In genomic region chr10:48701139-48701901, GRCh38 we compare ENCODE assay signal across 23 cellular contexts. TPM values are rescaled to one million over a fixed set of nuclear protein-coding genes. Genes with fewer than 3 reads are reported as not detected.
A peak's percentile ranks its signal among the peaks of the same experiment; 100 is the strongest.
DNase-seq lines count a peak whose midpoint lies in the region; ATAC-seq, FAIRE-seq and TF ChIP-seq lines count a peak whose summit lies in the region.
"Had no signal": no experiment of that assay in that cellular context is flagged by ENCODE, and none has a peak within 500 bp of the region (broad histone marks: within the 10 kb centered on the region; RNA-seq: fewer than 3 reads in every experiment).

No MANE protein-coding gene starts in this region.

- H3K9me3 Mint-ChIP-seq in CD14-positive monocyte: peaks cover 0 to 2% (median 0%) of the 10 kb centered on the region in 7 donors
- no peaks in the 10 kb centered on the region for H3K9me3 Mint-ChIP-seq in stimulated activated naive CD8-positive, alpha-beta T cell treated with anti-CD3 and anti-CD28 coated beads, Interleukin-15, amount 100 ng/mL, for 72 hours
- H3K9me3 Mint-ChIP-seq: activated naive CD8-positive, alpha-beta T cell treated with anti-CD3 and anti-CD28 coated beads, Interleukin-2, amount 50 U/mL, for 24 hours; activated T-helper 17 cell treated with anti-CD3 and anti-CD28 coated beads, Interleukin-2, amount 50 U/mL, for 72 hours; CD4-positive, alpha-beta T cell; GM23338; natural killer cell; stimulated activated effector memory CD8-positive, alpha-beta T cell treated with anti-CD3 and anti-CD28 coated beads, Interleukin-12 subunit alpha, Interleukin-12 subunit beta, amount 100 ng/mL, for 72 hours; T-helper 1 cell treated with Interleukin-12 subunit alpha and Interleukin-12 subunit beta and Interleukin-4 antibody, amounts not matched to agents 30 μg/mL and 1 μg/mL, for 36 hours had no signal

- H3K36me3 Mint-ChIP-seq in CD14-positive monocyte: peaks cover 34 to 47% of the 10 kb centered on the region in 2 donors
- H3K36me3 Mint-ChIP-seq: natural killer cell; stimulated activated effector memory CD8-positive, alpha-beta T cell treated with anti-CD3 and anti-CD28 coated beads, Interleukin-12 subunit alpha, Interleukin-12 subunit beta, amount 100 ng/mL, for 72 hours had no signal

- no peak overlapping the region for H3K56ac ChIP-seq in mesendoderm (ENCODE audit: low read length)

- no peak for TF ChIP-seq CTCF in CD14-positive monocyte (IDR thresholded peaks at IDR 0.05)
- TF ChIP-seq CTCF in OCI-LY7 (conservative IDR thresholded peaks at IDR 0.05; ENCODE audit: low read length): peak; percentile 77

- H4K5ac ChIP-seq in mesendoderm (ENCODE audit: low read length): no peak overlapping the region

- H3K4me2 ChIP-seq in OCI-LY7 (ENCODE audit: low read length): 0 out of 2 replicates have a peak overlapping the region, but pooled peaks have one; percentile 10
- no peak overlapping the region for H3K4me2 ChIP-seq in mesendoderm (ENCODE audit: low read length)
- H3K4me2 ChIP-seq: GM23338, smooth muscle cell had no signal

- CTCF ChIA-PET in OCI-LY7 (lab: Charles Lee; ENCODE audit: unreplicated experiment): interaction anchor here (2.2 kb wide), 1 partner anchor 41 kb away, joined by 6 read pairs; no protein-coding TSS in a partner anchor

- no peaks in the 10 kb centered on the region for H3K9me2 ChIP-seq in OCI-LY7 (ENCODE audit: insufficient read depth, low read length)

- H2BK5ac ChIP-seq in mesendoderm (ENCODE audit: low read length): no peak overlapping the region

- peak overlapping the region in 5 of 7 donors; percentile 32 to 77 (median 44) for H3K27ac Mint-ChIP-seq in CD14-positive monocyte
- H3K27ac Mint-ChIP-seq in stimulated activated naive CD8-positive, alpha-beta T cell treated with anti-CD3 and anti-CD28 coated beads, Interleukin-15, amount 100 ng/mL, for 72 hours: peak overlapping the region in 1 of 2 donors; percentile 25
- H3K27ac Mint-ChIP-seq: activated naive CD8-positive, alpha-beta T cell treated with anti-CD3 and anti-CD28 coated beads, Interleukin-2, amount 50 U/mL, for 24 hours; activated T-helper 17 cell treated with anti-CD3 and anti-CD28 coated beads, Interleukin-2, amount 50 U/mL, for 72 hours; CD4-positive, alpha-beta T cell; GM23338; natural killer cell; stimulated activated effector memory CD8-positive, alpha-beta T cell treated with anti-CD3 and anti-CD28 coated beads, Interleukin-12 subunit alpha, Interleukin-12 subunit beta, amount 100 ng/mL, for 72 hours; T-helper 1 cell treated with Interleukin-12 subunit alpha and Interleukin-12 subunit beta and Interleukin-4 antibody, amounts not matched to agents 30 μg/mL and 1 μg/mL, for 36 hours had no signal

- H2AFZ ChIP-seq in OCI-LY7 (ENCODE audit: low read length): no peak overlapping the region
- H2AFZ ChIP-seq: GM23338 had no signal

- peaks cover 50% of the 10 kb centered on the region for H3K4me1 Mint-ChIP-seq in CD14-positive monocyte
- no peaks in the 10 kb centered on the region for H3K4me1 Mint-ChIP-seq in stimulated activated naive CD8-positive, alpha-beta T cell treated with anti-CD3 and anti-CD28 coated beads, Interleukin-15, amount 100 ng/mL, for 72 hours
- H3K4me1 Mint-ChIP-seq: activated naive CD8-positive, alpha-beta T cell treated with anti-CD3 and anti-CD28 coated beads, Interleukin-2, amount 50 U/mL, for 24 hours; activated T-helper 17 cell treated with anti-CD3 and anti-CD28 coated beads, Interleukin-2, amount 50 U/mL, for 72 hours; natural killer cell; stimulated activated effector memory CD8-positive, alpha-beta T cell treated with anti-CD3 and anti-CD28 coated beads, Interleukin-12 subunit alpha, Interleukin-12 subunit beta, amount 100 ng/mL, for 72 hours had no signal

- H3K18ac ChIP-seq in mesendoderm (ENCODE audit: low read length): no peak overlapping the region

- H3K79me1 ChIP-seq in mesendoderm (ENCODE audit: low read length): no peaks in the 10 kb centered on the region

- POLR2A ChIA-PET in OCI-LY7 (lab: Charles Lee): interaction anchor here (0.8 to 1.5 kb wide), 4 partner anchors 8 to 29 kb away, joined by 3 read pairs; partner anchors contain the start of gene WDFY4

- H2BK15ac ChIP-seq in mesendoderm (replicated peaks; ENCODE audit: low read depth): no peak overlapping the region

- H3K23ac ChIP-seq in mesendoderm (ENCODE audit: low read length): no peak overlapping the region

- H3K4me1 ChIP-seq in OCI-LY7 (ENCODE audit: insufficient read depth, low read length, poor library complexity, severe bottlenecking) (peaks cover 38% of the 10 kb centered on the region), mesendoderm (ENCODE audit: control insufficient read depth, low read depth, low read length) (no peaks in the 10 kb centered on the region)
- H3K4me1 ChIP-seq: esophagus muscularis mucosa, upper lobe of left lung had no signal

- H3K79me2 ChIP-seq in OCI-LY7 (ENCODE audit: insufficient read depth, low read depth, low read length) (peaks cover 48% of the 10 kb centered on the region; the same call in 1 of the 2 replicates), mesendoderm (ENCODE audit: control insufficient read depth, insufficient read depth, low read length) (no peaks in the 10 kb centered on the region)

- peak; percentile 75 for FAIRE-seq in GM18507 (lab: Jason Lieb, UNC)
- FAIRE-seq: bronchial epithelial cell had no signal

- peaks cover 0 to 2% (median 1%) of the 10 kb centered on the region in 3 donors for H3K27me3 Mint-ChIP-seq in CD14-positive monocyte (ENCODE audit: low read depth in 3 of 3)
- peaks cover 20% of the 10 kb centered on the region for H3K27me3 Mint-ChIP-seq in stimulated activated naive CD8-positive, alpha-beta T cell treated with anti-CD3 and anti-CD28 coated beads, Interleukin-15, amount 100 ng/mL, for 72 hours
- H3K27me3 Mint-ChIP-seq: activated naive CD8-positive, alpha-beta T cell treated with anti-CD3 and anti-CD28 coated beads, Interleukin-2, amount 50 U/mL, for 24 hours; CD4-positive, alpha-beta T cell had no signal

- no peak overlapping the region for H3K4me3 Mint-ChIP-seq in CD14-positive monocyte
- H3K4me3 Mint-ChIP-seq in stimulated activated naive CD8-positive, alpha-beta T cell treated with anti-CD3 and anti-CD28 coated beads, Interleukin-15, amount 100 ng/mL, for 72 hours: no peak overlapping the region
- H3K4me3 Mint-ChIP-seq: activated naive CD8-positive, alpha-beta T cell treated with anti-CD3 and anti-CD28 coated beads, Interleukin-2, amount 50 U/mL, for 24 hours; activated T-helper 17 cell treated with anti-CD3 and anti-CD28 coated beads, Interleukin-2, amount 50 U/mL, for 72 hours; CD4-positive, alpha-beta T cell; GM23338; natural killer cell; stimulated activated effector memory CD8-positive, alpha-beta T cell treated with anti-CD3 and anti-CD28 coated beads, Interleukin-12 subunit alpha, Interleukin-12 subunit beta, amount 100 ng/mL, for 72 hours; T-helper 1 cell treated with Interleukin-12 subunit alpha and Interleukin-12 subunit beta and Interleukin-4 antibody, amounts not matched to agents 30 μg/mL and 1 μg/mL, for 36 hours had no signal

- intact Hi-C loops in CD14-positive monocyte (cut with micrococcal nuclease): no loop called here
- intact Hi-C loops in OCI-LY7 (cut with micrococcal nuclease; ENCODE audit: unreplicated experiment): loop anchor here (1.0 kb wide), 1 partner anchor 42 kb away; no protein-coding TSS in a partner anchor

- WGBS in mesendoderm (ENCODE audit: extremely low coverage, insufficient coverage, low lambda C conversion rate): no CpG with 5 or more reads among the region's 8 CpGs

- H3K4me3 ChIP-seq in OCI-LY7 (ENCODE audit: low read depth, low read length, poor library complexity, severe bottlenecking): no peak overlapping the region
- no peak overlapping the region for H3K4me3 ChIP-seq in mesendoderm (ENCODE audit: low read length)
- H3K4me3 ChIP-seq: esophagus muscularis mucosa, GM23338, smooth muscle cell, upper lobe of left lung had no signal

- no TSS peak for BruUV-seq in OCI-LY7 (replicated peaks; lab: Mats Ljungman, UMichigan)

- no peak overlapping the region for H3K9ac ChIP-seq in mesendoderm (ENCODE audit: low read length)

- DNase-seq in CD14-positive monocyte (ENCODE audit: low spot score): no peak
- no peak for DNase-seq in GM18507 (ENCODE audit: extremely low spot score, insufficient read length, low read depth)
- peak; percentile 32 for DNase-seq in OCI-LY7 (ENCODE audit: low spot score)
- peak; percentile 7 for DNase-seq in mesendoderm
- no peak for DNase-seq in stimulated activated naive CD8-positive, alpha-beta T cell treated with anti-CD3 and anti-CD28 coated beads, Interleukin-15, amount 100 ng/mL, for 72 hours
- DNase-seq in NCI-H1694 treated with DMSO at 0.1 percent for 48 hours (lab: John Stamatoyannopoulos, UW): no peak
- DNase-seq: activated naive CD8-positive, alpha-beta T cell treated with anti-CD3 and anti-CD28 coated beads, Interleukin-2, amount 50 U/mL, for 24 hours; CD4-positive, alpha-beta T cell; natural killer cell; NCI-H1694; upper lobe of left lung had no signal

- H3K27ac ChIP-seq in OCI-LY7 (ENCODE audit: low read depth, low read length, poor library complexity, severe bottlenecking) (no peak overlapping the region), mesendoderm (ENCODE audit: low read depth, low read length) (no peak overlapping the region)
- H3K27ac ChIP-seq: esophagus muscularis mucosa, upper lobe of left lung had no signal

- H3K36me3 ChIP-seq in OCI-LY7 (ENCODE audit: insufficient read depth, low read length): peaks cover 79% of the 10 kb centered on the region
- H3K36me3 ChIP-seq in mesendoderm (ENCODE audit: control insufficient read depth, insufficient read depth, low read length): no peaks in the 10 kb centered on the region
- H3K36me3 ChIP-seq: esophagus muscularis mucosa, upper lobe of left lung had no signal

- H2BK120ac ChIP-seq in mesendoderm (ENCODE audit: low read depth, low read length): no peak overlapping the region

- no peak overlapping the region for H3K4ac ChIP-seq in mesendoderm (ENCODE audit: low read depth, low read length)

- no peaks in the 10 kb centered on the region for H3K27me3 ChIP-seq in mesendoderm (ENCODE audit: insufficient read depth, low read length, poor library complexity)
- H3K27me3 ChIP-seq: upper lobe of left lung had no signal

- no peaks in the 10 kb centered on the region for H3K9me3 ChIP-seq in OCI-LY7 (ENCODE audit: low read length)
- H3K9me3 ChIP-seq: esophagus muscularis mucosa, upper lobe of left lung had no signal

- ATAC-seq in HG03521 (IDR thresholded peaks at IDR 0.05; ENCODE audit: unreplicated experiment) (no peak), HG02870 (IDR thresholded peaks at IDR 0.05; ENCODE audit: unreplicated experiment) (no peak)
- ATAC-seq in stimulated activated naive CD8-positive, alpha-beta T cell treated with anti-CD3 and anti-CD28 coated beads, Interleukin-15, amount 100 ng/mL, for 72 hours: no peak
- ATAC-seq: activated CD4-positive, CD25-positive, alpha-beta regulatory T cell treated with anti-CD3 and anti-CD28 coated beads, Interleukin-2, amount 50 U/mL, for 24 hours; activated naive CD8-positive, alpha-beta T cell treated with anti-CD3 and anti-CD28 coated beads, Interleukin-2, amount 50 U/mL, for 24 hours; activated T-helper 17 cell treated with anti-CD3 and anti-CD28 coated beads, Interleukin-2, amount 50 U/mL, for 72 hours; GM23338; stimulated activated effector memory CD8-positive, alpha-beta T cell treated with anti-CD3 and anti-CD28 coated beads, Interleukin-12 subunit alpha, Interleukin-12 subunit beta, amount 100 ng/mL, for 72 hours had no signal

- H4K20me1 ChIP-seq in OCI-LY7 (ENCODE audit: insufficient read depth, low read length): peaks cover 10% of the 10 kb centered on the region; the same call in 1 of the 2 replicates

- no peak overlapping the region for H2AK5ac ChIP-seq in mesendoderm (ENCODE audit: low read length)

- no peak overlapping the region for H4K8ac ChIP-seq in mesendoderm (ENCODE audit: low read depth, low read length)

RNA-seq across cellular contexts. Expression of gene WDFY4, which starts 16.6 kb away (rescaled TPM):
- polyA plus RNA-seq in CD14-positive monocyte: 1 to 10 TPM; 7.5 to 9.8 TPM
- 41.6 and 51.5 TPM in 2 replicates for total RNA-seq in OCI-LY7 (2014; rRNA removed; shearing (Covaris generic))
- 80.0 and 85.6 TPM in 2 replicates for total RNA-seq in OCI-LY7 (2022)
- polyA plus RNA-seq in mesendoderm (2013, experiment 1 of 2): under 0.01 TPM
- not detected for polyA plus RNA-seq in mesendoderm (2013, experiment 2 of 2)
- total RNA-seq: A673, M059J, smooth muscle cell had no signal
- polyA plus RNA-seq: GM23338, smooth muscle cell had no signal

Comparison
In these comparisons a context has a peak if more than half of its experiments do, and no peak if none do; other contexts are left out.
1. DNase-seq: peak in OCI-LY7 (single experiment) and mesendoderm (single experiment); none in CD14-positive monocyte (single experiment), GM18507 (single experiment), stimulated activated naive CD8-positive, alpha-beta T cell treated with anti-CD3 and anti-CD28 coated beads, Interleukin-15, amount 100 ng/mL, for 72 hours (0 of 2) and NCI-H1694 treated with DMSO at 0.1 percent for 48 hours (single experiment).